8 cellular contexts compared by ENCODE assay signal in the genomic region with DNA sequence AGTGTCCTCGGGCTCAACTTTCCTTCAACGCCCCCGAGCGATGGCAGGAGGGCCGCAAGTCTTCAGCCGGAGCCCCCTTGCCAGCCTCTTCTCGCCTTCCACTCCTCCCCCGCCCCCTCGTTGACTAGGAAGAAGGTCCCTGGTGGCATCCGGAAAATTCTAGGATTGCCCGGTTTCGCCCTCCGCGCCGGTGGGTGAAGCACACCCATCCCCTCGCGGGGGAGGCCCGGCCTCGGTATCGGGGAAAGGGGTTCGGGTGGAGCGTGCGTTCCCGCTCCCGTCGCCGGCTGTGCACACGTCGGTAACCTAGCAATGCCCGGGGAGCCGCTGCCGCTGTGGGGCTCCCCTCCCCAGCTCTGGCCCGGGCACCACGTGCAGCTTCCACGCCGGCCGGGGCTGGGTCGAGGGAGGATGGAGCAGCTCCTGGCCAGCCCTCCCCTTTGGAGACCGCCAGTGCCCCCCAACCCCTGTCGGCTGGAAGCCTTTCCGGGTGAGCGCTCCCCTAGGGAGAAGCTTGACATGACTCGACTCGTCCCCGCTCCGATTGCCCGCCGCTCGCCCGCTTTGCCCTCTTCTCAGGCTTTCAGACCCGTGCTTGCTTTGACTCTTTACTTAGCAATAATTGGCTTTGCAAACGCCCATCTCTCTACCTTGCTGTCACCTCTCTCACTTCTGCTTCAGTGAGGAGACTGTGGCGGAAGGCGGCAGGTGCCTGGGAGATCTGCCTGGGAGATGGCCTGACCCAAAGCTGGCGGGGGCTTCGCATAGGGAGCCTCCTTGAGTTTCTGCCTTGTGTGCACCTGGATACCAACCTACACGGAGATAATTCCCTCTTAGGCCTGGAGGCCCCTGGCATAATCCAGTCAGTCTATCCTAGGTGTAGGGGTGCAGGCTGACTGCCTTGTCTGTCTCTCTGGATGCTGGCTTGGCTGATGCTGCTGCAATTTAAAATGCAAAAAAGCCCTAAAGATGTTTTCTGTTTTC. TPM values are rescaled to one million over a fixed set of nuclear protein-coding genes. Genes with fewer than 3 reads are reported as not detected.
DNase-seq lines count a peak whose midpoint lies in the region; ATAC-seq, FAIRE-seq and TF ChIP-seq lines count a peak whose summit lies in the region.

No MANE protein-coding gene starts in this region.

- no peaks in the 10 kb centered on the region for H3K36me3 Mint-ChIP-seq in nephron progenitor cell (ENCODE audit: low read depth)

- TF ChIP-seq CTCF in GM06990 (IDR thresholded peaks at IDR 0.05; ENCODE audit: insufficient read depth, low read length, poor library complexity, severe bottlenecking) (no peak), epithelial cell of proximal tubule (conservative IDR thresholded peaks at IDR 0.05; ENCODE audit: low read depth, low read length) (no peak), nephron progenitor cell (IDR thresholded peaks at IDR 0.05) (no peak)

- ATAC-seq in HG02759 (IDR thresholded peaks at IDR 0.05; ENCODE audit: unreplicated experiment) (no peak), HG03378 (IDR thresholded peaks at IDR 0.05; ENCODE audit: unreplicated experiment) (no peak)

- no peak overlapping the region for H3K27ac Mint-ChIP-seq in nephron progenitor cell

- DNase-seq in GM06990 (ENCODE audit: extremely low read depth, insufficient read length), result peak; percentile 12
- DNase-seq in NCI-H526 (lab: John Stamatoyannopoulos, UW), result peak; percentile 64 to 74
- no peak for DNase-seq in epithelial cell of proximal tubule (ENCODE audit: low read depth)
- DNase-seq in nephron progenitor cell, result peak; percentile 49
- DNase-seq in stimulated activated CD4-positive, alpha-beta T cell treated with anti-CD3 and anti-CD28 coated beads, Interleukin-12 subunit alpha, Interleukin-12 subunit beta, amount 100 ng/mL, for 4 hours, result no peak
- no peak for DNase-seq in RCC 7860 (ENCODE audit: low spot score)

- peaks cover 58% of the 10 kb centered on the region for H3K27me3 Mint-ChIP-seq in nephron progenitor cell (ENCODE audit: low read depth, poor library complexity)

- H3K36me3 ChIP-seq in GM06990 (ENCODE audit: control insufficient read depth, insufficient read depth, low read length), result no peaks in the 10 kb centered on the region

- H3K4me3 Mint-ChIP-seq in nephron progenitor cell, result peak overlapping the region; percentile 82

- H3K9me3 Mint-ChIP-seq in nephron progenitor cell, result no peaks in the 10 kb centered on the region

- FAIRE-seq in RCC 7860 (lab: Jason Lieb, UNC), result no peak

- H3K4me3 ChIP-seq in GM06990 (replicated peaks; ENCODE audit: low read depth, low read length), result peak overlapping the region; percentile 6
- H3K4me3 ChIP-seq in epithelial cell of proximal tubule (ENCODE audit: low read depth, low read length), result peak overlapping the region; percentile 64

- H3K4me1 Mint-ChIP-seq in nephron progenitor cell, result peaks cover 66% of the 10 kb centered on the region

- peaks cover 5% of the 10 kb centered on the region for H3K27me3 ChIP-seq in GM06990 (replicated peaks; ENCODE audit: control insufficient read depth, insufficient read depth, low read length)

RNA-seq across cellular contexts. Expression of gene CACNA1D, which starts 1.4 kb away (rescaled TPM):
- total RNA-seq in epithelial cell of proximal tubule, result 0.07 and 1.9 TPM in 2 replicates

Comparison
In these comparisons a context has a peak if more than half of its experiments do, and no peak if none do; other contexts are left out.
1. DNase-seq: peak in GM06990 (single experiment), NCI-H526 (2 of 2) and nephron progenitor cell (single experiment); none in epithelial cell of proximal tubule (single experiment), stimulated activated CD4-positive, alpha-beta T cell treated with anti-CD3 and anti-CD28 coated beads, Interleukin-12 subunit alpha, Interleukin-12 subunit beta, amount 100 ng/mL, for 4 hours (single experiment) and RCC 7860 (single experiment).